Comparison of ENCODE assay signal across 18 cellular contexts in genomic region chr6:126210398-126211075, GRCh38.
A peak's percentile ranks its signal among the peaks of the same experiment; 100 is the strongest.
DNase-seq lines count a peak whose midpoint lies in the region; ATAC-seq and TF ChIP-seq lines count a peak whose summit lies in the region.
"Had no signal": no experiment of that assay in that cellular context is flagged by ENCODE, and none has a peak within 500 bp of the region (broad histone marks: within the 10 kb centered on the region; RNA-seq: fewer than 3 reads in every experiment).

No MANE protein-coding gene starts in this region.

- H3K9me3 Mint-ChIP-seq in MCF 10A (ENCODE audit: unreplicated experiment): no peaks in the 10 kb centered on the region

- H3K4me3 ChIP-seq in mammary epithelial cell (replicated peaks in 1 of 3; ENCODE audit: insufficient read depth in 1 of 3, low read depth in 2 of 3, low read length in 3 of 3): no peak overlapping the region
- H3K4me3 ChIP-seq: BLaER1 treated with 17β-estradiol and CSF1 and Interleukin-3, amounts not matched to agents 10 nM and 100 nM; SJCRH30 had no signal

- CTCF ChIA-PET in mammary epithelial cell (lab: Charles Lee; ENCODE audit: low non-redundant PET): no interaction called here
- CTCF ChIA-PET in MCF 10A (lab: Yijun Ruan, JAX): no interaction called here

- 90% methylated on average over 3 of the region's 3 CpGs for WGBS in mammary epithelial cell (ENCODE audit: low coverage, missing lambda C conversion rate)

- H3K36me3 ChIP-seq in mammary epithelial cell (ENCODE audit: insufficient read depth, low read length): no peaks in the 10 kb centered on the region
- H3K36me3 ChIP-seq: BLaER1 treated with 17β-estradiol and CSF1 and Interleukin-3, amounts not matched to agents 10 nM and 100 nM; SJCRH30 had no signal

- H2AFZ ChIP-seq in mammary epithelial cell (ENCODE audit: low read depth, low read length): no peak overlapping the region

- no peaks in the 10 kb centered on the region for H3K27me3 Mint-ChIP-seq in MCF 10A (ENCODE audit: insufficient read depth, unreplicated experiment)

- POLR2A ChIA-PET in MCF 10A (lab: Yijun Ruan, JAX): interaction anchor here (0.8 kb wide), 1 partner anchor 51 kb away, joined by 3 read pairs; no protein-coding TSS in a partner anchor

- intact Hi-C loops in mammary epithelial cell (cut with micrococcal nuclease) (no loop called here), MCF 10A (cut with micrococcal nuclease) (no loop called here)

- H3K4me1 ChIP-seq in mammary epithelial cell (ENCODE audit: insufficient read depth, low read length) (no peaks in the 10 kb centered on the region), foreskin keratinocyte (no peaks in the 10 kb centered on the region)
- H3K4me1 ChIP-seq: BLaER1 treated with 17β-estradiol and CSF1 and Interleukin-3, amounts not matched to agents 10 nM and 100 nM; SJCRH30 had no signal

- no peaks in the 10 kb centered on the region for H3K36me3 Mint-ChIP-seq in MCF 10A (ENCODE audit: insufficient read depth, unreplicated experiment)

- ATAC-seq in GM21423 (IDR thresholded peaks at IDR 0.05; ENCODE audit: unreplicated experiment) (no peak), foreskin keratinocyte (no peak), GM18517 (IDR thresholded peaks at IDR 0.05; ENCODE audit: unreplicated experiment) (no peak)

- H3K9ac ChIP-seq in mammary epithelial cell (ENCODE audit: insufficient read depth, low read length): no peak overlapping the region
- H3K9ac ChIP-seq: BLaER1 treated with 17β-estradiol and CSF1 and Interleukin-3, amounts not matched to agents 10 nM and 100 nM had no signal

- no peaks in the 10 kb centered on the region for H3K4me1 Mint-ChIP-seq in MCF 10A (ENCODE audit: insufficient read depth, unreplicated experiment)
- H3K4me1 Mint-ChIP-seq: IgD-negative memory B cell had no signal

- TF ChIP-seq CTCF in mammary epithelial cell (conservative IDR thresholded peaks at IDR 0.05 in 1 of 2, IDR thresholded peaks at IDR 0.05 in 1 of 2; ENCODE audit: extremely low read depth in 1 of 2, insufficient read depth in 1 of 2, low read depth in 1 of 2, low read length in 2 of 2) (no peak), MCF 10A (IDR thresholded peaks at IDR 0.05; ENCODE audit: unreplicated experiment) (no peak), foreskin keratinocyte (conservative IDR thresholded peaks at IDR 0.05) (no peak)

- DNase-seq in mammary epithelial cell (peak; percentile 10), MCF 10A (ENCODE audit: unreplicated experiment) (no peak), fibroblast of gingiva (ENCODE audit: low read depth) (peak; percentile 63), myocyte (ENCODE audit: low read depth) (peak; percentile 9), foreskin keratinocyte (no peak)
- no peak for DNase-seq in activated CD4-positive, alpha-beta T cell treated with anti-CD3 and anti-CD28 coated beads for 4 hours
- DNase-seq: H7, NCI-H146, NCI-H226, NCI-H526 treated with DMSO at 0.1 percent for 48 hours, OCI-M1, SJCRH30 had no signal

- no peaks in the 10 kb centered on the region for H3K79me2 ChIP-seq in mammary epithelial cell (ENCODE audit: insufficient read depth, low read length)

- no peaks in the 10 kb centered on the region for H3K27me3 ChIP-seq in mammary epithelial cell (ENCODE audit: insufficient read depth, low read length)
- H3K27me3 ChIP-seq in foreskin keratinocyte: peaks cover 3% of the 10 kb centered on the region
- H3K27me3 ChIP-seq: BLaER1 treated with 17β-estradiol and CSF1 and Interleukin-3, amounts not matched to agents 10 nM and 100 nM; SJCRH30 had no signal

- BruUV-seq in mammary epithelial cell (replicated peaks; lab: Mats Ljungman, UMichigan): no TSS peak
- BruUV-seq in MCF 10A (replicated peaks; lab: Mats Ljungman, UMichigan): no TSS peak

- no peaks in the 10 kb centered on the region for H4K20me1 ChIP-seq in mammary epithelial cell (ENCODE audit: insufficient read depth, low read length)
- H4K20me1 ChIP-seq: BLaER1 treated with 17β-estradiol and CSF1 and Interleukin-3, amounts not matched to agents 10 nM and 100 nM had no signal

- H3K4me3 Mint-ChIP-seq in MCF 10A (ENCODE audit: unreplicated experiment): no peak overlapping the region
- H3K4me3 Mint-ChIP-seq: IgD-negative memory B cell had no signal

- H3K4me2 ChIP-seq in mammary epithelial cell (ENCODE audit: insufficient read depth, low read depth, low read length): no peak overlapping the region
- H3K4me2 ChIP-seq: BLaER1 treated with 17β-estradiol and CSF1 and Interleukin-3, amounts not matched to agents 10 nM and 100 nM had no signal

- H3K27ac Mint-ChIP-seq in MCF 10A (ENCODE audit: low read depth, unreplicated experiment): no peak overlapping the region
- H3K27ac Mint-ChIP-seq: IgD-negative memory B cell had no signal

- H3K27ac ChIP-seq in mammary epithelial cell (ENCODE audit: insufficient read depth, low read depth, low read length) (no peak overlapping the region), foreskin keratinocyte (no peak overlapping the region)
- H3K27ac ChIP-seq: 22Rv1; BLaER1 treated with 17β-estradiol and CSF1 and Interleukin-3, amounts not matched to agents 10 nM and 100 nM; RWPE1; SJCRH30 had no signal

- no peaks in the 10 kb centered on the region for H3K9me3 ChIP-seq in mammary epithelial cell (replicated peaks; ENCODE audit: insufficient read depth, low read length)
- H3K9me3 ChIP-seq: BLaER1 treated with 17β-estradiol and CSF1 and Interleukin-3, amounts not matched to agents 10 nM and 100 nM; SJCRH30 had no signal

- in situ Hi-C loops in mammary epithelial cell (cut with MboI; ENCODE audit: low sequenced_read_pairs in 2 of 2): no loop called here

- dilution Hi-C loops in mammary epithelial cell (cut with HindIII; ENCODE audit: low sequenced_read_pairs): no loop called here

Comparison
In these comparisons a context has a peak if more than half of its experiments do, and no peak if none do; other contexts are left out.
1. DNase-seq: peak in mammary epithelial cell (single experiment), fibroblast of gingiva (single experiment) and myocyte (single experiment); none in MCF 10A (single experiment), activated CD4-positive, alpha-beta T cell treated with anti-CD3 and anti-CD28 coated beads for 4 hours (0 of 2) and foreskin keratinocyte (0 of 2).